In genomic region chr14:64117671-64118402, GRCh38 we compare ENCODE assay signal across 12 cellular contexts.
A peak's percentile ranks its signal among the peaks of the same experiment; 100 is the strongest.
DNase-seq lines count a peak whose midpoint lies in the region; ATAC-seq, FAIRE-seq and TF ChIP-seq lines count a peak whose summit lies in the region.
"Had no signal": no experiment of that assay in that cellular context is flagged by ENCODE, and none has a peak within 500 bp of the region (broad histone marks: within the 10 kb centered on the region; RNA-seq: fewer than 3 reads in every experiment).

No MANE protein-coding gene starts in this region.

- intact Hi-C loops in kidney (cut with DNase I), result no loop called here
- intact Hi-C loops in activated CD4-positive, alpha-beta memory T cell treated with anti-CD3 and anti-CD28 coated beads for 36 hours (cut with micrococcal nuclease), result loop anchor here (5.0 kb wide), 1 partner anchor 59 kb away; no protein-coding TSS in a partner anchor

- no peak for FAIRE-seq in bronchial epithelial cell (lab: Jason Lieb, UNC)
- FAIRE-seq in kidney (lab: Jason Lieb, UNC), result no peak

- no peaks in the 10 kb centered on the region for H3K9me3 ChIP-seq in kidney (ENCODE audit: control insufficient read depth in 1 of 2, low read length in 2 of 2)
- H3K9me3 ChIP-seq: neutrophil, SJSA1 had no signal

- no peaks in the 10 kb centered on the region for H3K4me1 Mint-ChIP-seq in activated naive CD8-positive, alpha-beta T cell treated with anti-CD3 and anti-CD28 coated beads, Interleukin-2, amount 50 U/mL, for 24 hours
- H3K4me1 Mint-ChIP-seq in activated CD4-positive, alpha-beta memory T cell treated with anti-CD3 and anti-CD28 coated beads for 36 hours (ENCODE audit: low read depth), result peaks cover 8% of the 10 kb centered on the region

- peak overlapping the region; percentile 8 to 43 for H3K27ac ChIP-seq in kidney (ENCODE audit: low read depth in 2 of 2, low read length in 2 of 2)
- H3K27ac ChIP-seq: neutrophil, SJSA1 had no signal

- TF ChIP-seq POLR2A in GM18505 (IDR thresholded peaks at IDR 0.05; ENCODE audit: borderline replicate concordance, extremely low read depth, insufficient read depth, insufficient read length), result no peak

- H3K27me3 Mint-ChIP-seq in activated naive CD8-positive, alpha-beta T cell treated with anti-CD3 and anti-CD28 coated beads, Interleukin-2, amount 50 U/mL, for 24 hours, result no peaks in the 10 kb centered on the region
- H3K27me3 Mint-ChIP-seq in activated CD4-positive, alpha-beta memory T cell treated with anti-CD3 and anti-CD28 coated beads for 36 hours, result no peaks in the 10 kb centered on the region
- H3K27me3 Mint-ChIP-seq: activated CD4-positive, alpha-beta T cell treated with anti-CD3 and anti-CD28 coated beads, Interleukin-2, amount 10 ng/mL, durations not matched to agents 24 days and 14 days had no signal

- no peak overlapping the region for H3K27ac Mint-ChIP-seq in activated naive CD8-positive, alpha-beta T cell treated with anti-CD3 and anti-CD28 coated beads, Interleukin-2, amount 50 U/mL, for 24 hours
- no peak overlapping the region for H3K27ac Mint-ChIP-seq in activated CD4-positive, alpha-beta memory T cell treated with anti-CD3 and anti-CD28 coated beads for 36 hours
- H3K27ac Mint-ChIP-seq: activated CD4-positive, alpha-beta T cell treated with anti-CD3 and anti-CD28 coated beads, Interleukin-2, amount 10 ng/mL, durations not matched to agents 24 days and 14 days had no signal

- H3K27me3 ChIP-seq in bronchial epithelial cell (ENCODE audit: control insufficient read depth, insufficient read depth, low read length), result no peaks in the 10 kb centered on the region
- H3K27me3 ChIP-seq: neutrophil, SJSA1 had no signal

- peak overlapping the region in 1 of 2 donors; percentile 13 for H3K9ac ChIP-seq in kidney (ENCODE audit: low read length in 2 of 2)

- H3K36me3 ChIP-seq in bronchial epithelial cell (ENCODE audit: control insufficient read depth, insufficient read depth, low read length) (peaks cover 7% of the 10 kb centered on the region), kidney (ENCODE audit: control insufficient read depth in 1 of 2, insufficient read depth in 2 of 2, low read length in 2 of 2) (peaks cover 18 to 44% of the 10 kb centered on the region in 2 donors)

- CTCF ChIA-PET in activated CD4-positive, alpha-beta memory T cell treated with anti-CD3 and anti-CD28 coated beads for 36 hours (lab: Charles Lee), result no interaction called here

- H3K4me3 ChIP-seq in bronchial epithelial cell (ENCODE audit: low read depth, low read length) (no peak overlapping the region), kidney (ENCODE audit: low read length in 2 of 2) (no peak overlapping the region)
- H3K4me3 ChIP-seq: SJSA1 had no signal

- H3K9me3 Mint-ChIP-seq in activated naive CD8-positive, alpha-beta T cell treated with anti-CD3 and anti-CD28 coated beads, Interleukin-2, amount 50 U/mL, for 24 hours, result no peaks in the 10 kb centered on the region
- no peaks in the 10 kb centered on the region for H3K9me3 Mint-ChIP-seq in activated CD4-positive, alpha-beta memory T cell treated with anti-CD3 and anti-CD28 coated beads for 36 hours
- H3K9me3 Mint-ChIP-seq: activated CD4-positive, alpha-beta T cell treated with anti-CD3 and anti-CD28 coated beads, Interleukin-2, amount 10 ng/mL, durations not matched to agents 24 days and 14 days had no signal

- peaks cover 9% of the 10 kb centered on the region for H3K36me3 Mint-ChIP-seq in activated naive CD8-positive, alpha-beta T cell treated with anti-CD3 and anti-CD28 coated beads, Interleukin-2, amount 50 U/mL, for 24 hours (ENCODE audit: low read depth)
- H3K36me3 Mint-ChIP-seq in activated CD4-positive, alpha-beta memory T cell treated with anti-CD3 and anti-CD28 coated beads for 36 hours, result peaks cover 27% of the 10 kb centered on the region

- DNase-seq in HT1080 (ENCODE audit: low read depth) (peak; percentile 52), bronchial epithelial cell (ENCODE audit: low read depth) (peak; percentile 98), kidney (peak; percentile 81), stromal cell of bone marrow (ENCODE audit: low read depth) (peak; percentile 52), retina (no peak)
- no peak for DNase-seq in activated naive CD8-positive, alpha-beta T cell treated with anti-CD3 and anti-CD28 coated beads, Interleukin-2, amount 50 U/mL, for 24 hours
- no peak for DNase-seq in activated CD4-positive, alpha-beta memory T cell treated with anti-CD3 and anti-CD28 coated beads for 36 hours
- DNase-seq: activated CD4-positive, alpha-beta T cell treated with anti-CD3 and anti-CD28 coated beads, Interleukin-2, amount 10 ng/mL, durations not matched to agents 24 days and 14 days; DMS79 treated with DMSO at 0.1 percent for 48 hours had no signal

- no peak for ATAC-seq in activated naive CD8-positive, alpha-beta T cell treated with anti-CD3 and anti-CD28 coated beads, Interleukin-2, amount 50 U/mL, for 24 hours
- no peak for ATAC-seq in GM18505 (IDR thresholded peaks at IDR 0.05; ENCODE audit: unreplicated experiment)

- TF ChIP-seq CTCF in bronchial epithelial cell (IDR thresholded peaks at IDR 0.05; ENCODE audit: insufficient read depth, low read length, severe bottlenecking), result no peak
- TF ChIP-seq CTCF in kidney (IDR thresholded peaks at IDR 0.05; ENCODE audit: borderline replicate concordance, extremely low read depth, insufficient read depth), result no peak

- POLR2A ChIA-PET in activated CD4-positive, alpha-beta memory T cell treated with anti-CD3 and anti-CD28 coated beads for 36 hours (lab: Charles Lee), result no interaction called here

- H3K4me1 ChIP-seq in kidney (ENCODE audit: control insufficient read depth in 1 of 2, insufficient read depth in 1 of 2, low read depth in 1 of 2, low read length in 2 of 2), result peaks cover 5 to 7% of the 10 kb centered on the region in 2 donors
- H3K4me1 ChIP-seq: SJSA1 had no signal

- H3K4me3 Mint-ChIP-seq in activated naive CD8-positive, alpha-beta T cell treated with anti-CD3 and anti-CD28 coated beads, Interleukin-2, amount 50 U/mL, for 24 hours, result no peak overlapping the region
- H3K4me3 Mint-ChIP-seq in activated CD4-positive, alpha-beta memory T cell treated with anti-CD3 and anti-CD28 coated beads for 36 hours, result no peak overlapping the region
- H3K4me3 Mint-ChIP-seq: activated CD4-positive, alpha-beta T cell treated with anti-CD3 and anti-CD28 coated beads, Interleukin-2, amount 10 ng/mL, durations not matched to agents 24 days and 14 days had no signal

Comparison
In these comparisons a context has a peak if more than half of its experiments do, and no peak if none do; other contexts are left out.
1. DNase-seq: peak in HT1080 (single experiment), bronchial epithelial cell (single experiment), kidney (single experiment) and stromal cell of bone marrow (single experiment); none in retina (single experiment), activated naive CD8-positive, alpha-beta T cell treated with anti-CD3 and anti-CD28 coated beads, Interleukin-2, amount 50 U/mL, for 24 hours (single experiment) and activated CD4-positive, alpha-beta memory T cell treated with anti-CD3 and anti-CD28 coated beads for 36 hours (single experiment).